20 cellular contexts compared by ENCODE assay signal in genomic region chr5:120007619-120008018, GRCh38.
"Had no signal": no experiment of that assay in that cellular context is flagged by ENCODE, and none has a peak within 500 bp of the region (broad histone marks: within the 10 kb centered on the region; RNA-seq: fewer than 3 reads in every experiment).

No MANE protein-coding gene starts in this region.

- H3K4me1 ChIP-seq: neural progenitor cell had no signal

- DNase-seq: activated CD4-positive, alpha-beta memory T cell treated with anti-CD3 and anti-CD28 coated beads for 36 hours; activated CD4-positive, alpha-beta T cell treated with anti-CD3 and anti-CD28 coated beads for 36 hours; activated CD8-positive, alpha-beta memory T cell treated with anti-CD3 and anti-CD28 coated beads, Interleukin-2, amount 10 ng/mL, durations not matched to agents 7 days and 5 days; activated naive CD4-positive, alpha-beta T cell treated with Interleukin-2 at 50 U/mL for 16 hours; activated T-cell treated with anti-CD3 and anti-CD28 coated beads, Interleukin-2, amount 50 U/mL, for 1 hour; anterior cingulate cortex; central memory CD4-positive, alpha-beta T cell; erythroblast; foreskin melanocyte; glutamatergic neuron; kidney; left ventricle myocardium superior; mesenchymal stem cell; naive thymus-derived CD4-positive, alpha-beta T cell; stimulated activated CD4-positive, alpha-beta T cell treated with anti-CD3 and anti-CD28 coated beads, Interleukin-4, amount 100 ng/mL, for 1 hour; stimulated activated naive CD8-positive, alpha-beta T cell treated with anti-CD3 and anti-CD28 coated beads, Interleukin-15, amount 100 ng/mL, for 72 hours had no signal

- FAIRE-seq: kidney, TTC549 had no signal

- H3K4me3 ChIP-seq: coronary artery, neural progenitor cell, smooth muscle cell had no signal

- H3K36me3 ChIP-seq: neural progenitor cell had no signal

- H3K27me3 ChIP-seq: neural progenitor cell had no signal

- H3K27ac ChIP-seq: coronary artery, neural progenitor cell had no signal
